ENCODE assay signal across 10 cellular contexts in genomic region chr3:124619887-124620599, GRCh38.
DNase-seq lines count a peak whose midpoint lies in the region; ATAC-seq, FAIRE-seq and TF ChIP-seq lines count a peak whose summit lies in the region.
"Had no signal": no experiment of that assay in that cellular context is flagged by ENCODE, and none has a peak within 500 bp of the region (broad histone marks: within the 10 kb centered on the region; RNA-seq: fewer than 3 reads in every experiment).

No MANE protein-coding gene starts in this region.

- no peak overlapping the region for H3K27ac Mint-ChIP-seq in HFFc6
- H3K27ac Mint-ChIP-seq in activated CD8-positive, alpha-beta T cell treated with anti-CD3 and anti-CD28 coated beads for 36 hours: peak overlapping the region; percentile 47

- intact Hi-C loops in activated CD8-positive, alpha-beta T cell treated with anti-CD3 and anti-CD28 coated beads for 36 hours (cut with micrococcal nuclease): loop anchor here (2.0 kb wide), 1 partner anchor 71 kb away; no protein-coding TSS in a partner anchor
- intact Hi-C loops in esophagus muscularis mucosa (cut with DNase I): no loop called here

- no peak for TF ChIP-seq POLR2A in GM12892 (IDR thresholded peaks at IDR 0.05; ENCODE audit: low read depth, low read length)
- no peak for TF ChIP-seq POLR2A in esophagus muscularis mucosa (IDR thresholded peaks at IDR 0.05; ENCODE audit: low read depth)

- POLR2A ChIA-PET in activated CD8-positive, alpha-beta T cell treated with anti-CD3 and anti-CD28 coated beads for 36 hours (lab: Charles Lee): no interaction called here

- H3K27me3 ChIP-seq in mucosa of rectum (ENCODE audit: control insufficient read depth in 2 of 2, insufficient read depth in 2 of 2, low read length in 2 of 2) (no peaks in the 10 kb centered on the region), esophagus muscularis mucosa (no peaks in the 10 kb centered on the region)

- H3K27ac ChIP-seq in mucosa of rectum (ENCODE audit: low read depth in 2 of 2, low read length in 2 of 2) (peak overlapping the region; percentile 46 to 66), esophagus muscularis mucosa (replicated peaks in 1 of 4) (no peak overlapping the region)
- H3K27ac ChIP-seq: parathyroid adenoma had no signal

- H3K36me3 Mint-ChIP-seq in HFFc6 (ENCODE audit: low read depth): no peaks in the 10 kb centered on the region
- H3K36me3 Mint-ChIP-seq in activated CD8-positive, alpha-beta T cell treated with anti-CD3 and anti-CD28 coated beads for 36 hours (ENCODE audit: low read depth): peaks cover 2% of the 10 kb centered on the region

- H3K4me3 Mint-ChIP-seq in HFFc6: peak overlapping the region; percentile 69; the same call in 1 of the 2 replicates
- H3K4me3 Mint-ChIP-seq in activated CD8-positive, alpha-beta T cell treated with anti-CD3 and anti-CD28 coated beads for 36 hours: no peak overlapping the region

- H3K27me3 Mint-ChIP-seq in HFFc6 (ENCODE audit: insufficient read depth): peaks cover 11% of the 10 kb centered on the region
- H3K27me3 Mint-ChIP-seq in activated CD8-positive, alpha-beta T cell treated with anti-CD3 and anti-CD28 coated beads for 36 hours: peaks cover under 1% of the 10 kb centered on the region

- H3K36me3 ChIP-seq in mucosa of rectum (ENCODE audit: control insufficient read depth in 2 of 2, insufficient read depth in 2 of 2, low read length in 2 of 2) (no peaks in the 10 kb centered on the region), esophagus muscularis mucosa (no peaks in the 10 kb centered on the region)

- CTCF ChIA-PET in activated CD8-positive, alpha-beta T cell treated with anti-CD3 and anti-CD28 coated beads for 36 hours (lab: Charles Lee): interaction anchor here (0.9 to 1.5 kb wide), 4 partner anchors 9 to 69 kb away, joined by 3 to 9 read pairs (median 4); no protein-coding TSS in a partner anchor

- H3K9me3 ChIP-seq in mucosa of rectum (ENCODE audit: control insufficient read depth in 2 of 2, low read length in 2 of 2): no peaks in the 10 kb centered on the region
- H3K9me3 ChIP-seq in esophagus muscularis mucosa: no peaks in the 10 kb centered on the region

- no peak for TF ChIP-seq EP300 in esophagus muscularis mucosa (IDR thresholded peaks at IDR 0.05)

- H3K9me3 Mint-ChIP-seq in HFFc6: no peaks in the 10 kb centered on the region
- H3K9me3 Mint-ChIP-seq in activated CD8-positive, alpha-beta T cell treated with anti-CD3 and anti-CD28 coated beads for 36 hours: no peaks in the 10 kb centered on the region

- no peak overlapping the region for H3K9ac ChIP-seq in mucosa of rectum (ENCODE audit: low read depth in 1 of 2, low read length in 2 of 2)
- H3K9ac ChIP-seq: parathyroid adenoma had no signal

- H3K4me3 ChIP-seq in mucosa of rectum (ENCODE audit: low read length in 2 of 2) (peak overlapping the region in 1 of 2 donors; percentile 5), esophagus muscularis mucosa (no peak overlapping the region)

- no peak for DNase-seq in GM12892 (ENCODE audit: insufficient read length)
- DNase-seq in HFFc6: no peak
- DNase-seq in activated CD8-positive, alpha-beta T cell treated with anti-CD3 and anti-CD28 coated beads for 36 hours: peak; percentile 9
- DNase-seq in islet precursor cell: no peak
- DNase-seq in stimulated activated naive CD4-positive, alpha-beta T cell (lab: John Stamatoyannopoulos, UW): no peak
- no peak for DNase-seq in esophagus muscularis mucosa (ENCODE audit: extremely low spot score)
- DNase-seq: NCI-H1092 treated with DMSO at 0.1 percent for 48 hours had no signal

- H3K4me1 Mint-ChIP-seq in HFFc6 (ENCODE audit: low read depth): peaks cover 19% of the 10 kb centered on the region
- peaks cover 36% of the 10 kb centered on the region for H3K4me1 Mint-ChIP-seq in activated CD8-positive, alpha-beta T cell treated with anti-CD3 and anti-CD28 coated beads for 36 hours (ENCODE audit: low read depth)

- H3K4me1 ChIP-seq in mucosa of rectum (ENCODE audit: control insufficient read depth in 2 of 2, insufficient read depth in 2 of 2, low read length in 2 of 2) (peaks cover 6 to 16% of the 10 kb centered on the region in 2 donors), esophagus muscularis mucosa (peaks cover 5 to 33% (median 8%) of the 10 kb centered on the region in 4 donors)

- peak; percentile 74 for ATAC-seq in activated CD8-positive, alpha-beta T cell treated with anti-CD3 and anti-CD28 coated beads for 36 hours
- no peak for ATAC-seq in HG03457 (IDR thresholded peaks at IDR 0.05; ENCODE audit: unreplicated experiment)

- TF ChIP-seq CTCF in HFFc6 (IDR thresholded peaks at IDR 0.05) (no peak), esophagus muscularis mucosa (IDR thresholded peaks at IDR 0.05) (no peak)
- TF ChIP-seq CTCF in activated CD8-positive, alpha-beta T cell treated with anti-CD3 and anti-CD28 coated beads for 36 hours (IDR thresholded peaks at IDR 0.05): no peak

- FAIRE-seq in GM12892 (lab: Jason Lieb, UNC): peak; percentile 90

- WGBS in esophagus muscularis mucosa: 86% methylated on average over 4 of the region's 4 CpGs

Comparison
In these comparisons a context has a peak if more than half of its experiments do, and no peak if none do; other contexts are left out.
1. H3K27ac ChIP-seq: peak in mucosa of rectum (2 of 2); none in esophagus muscularis mucosa (0 of 4).